In genomic region chr1:206734499-206735142, GRCh38 we compare ENCODE assay signal across 8 cellular contexts. TPM values are rescaled to one million over a fixed set of nuclear protein-coding genes. Genes with fewer than 3 reads are reported as not detected.
DNase-seq lines count a peak whose midpoint lies in the region; ATAC-seq, FAIRE-seq and TF ChIP-seq lines count a peak whose summit lies in the region.

No MANE protein-coding gene starts in this region.

- no peak overlapping the region for H2BK120ac ChIP-seq in H1 (replicated peaks; ENCODE audit: low read depth, low read length)

- TF ChIP-seq CTCF in activated CD8-positive, alpha-beta T cell treated with anti-CD3 and anti-CD28 coated beads for 36 hours (IDR thresholded peaks at IDR 0.05), result peak; percentile 93
- peak; percentile 66 to 87 (median 86) for TF ChIP-seq CTCF in H1 (IDR thresholded peaks at IDR 0.05; ENCODE audit: control extremely low read depth in 1 of 3, insufficient read depth in 1 of 3, low read depth in 1 of 3, low read length in 3 of 3)
- peak; percentile 83 for TF ChIP-seq CTCF in nephron progenitor cell (IDR thresholded peaks at IDR 0.05)
- peak; percentile 50 to 54 for TF ChIP-seq CTCF in tibial artery (IDR thresholded peaks at IDR 0.05)

- H3K79me2 ChIP-seq in H1 (ENCODE audit: control insufficient read depth in 1 of 2, insufficient read depth in 2 of 2, low read length in 2 of 2), result no peaks in the 10 kb centered on the region

- peaks cover 64% of the 10 kb centered on the region for H3K4me1 Mint-ChIP-seq in activated CD8-positive, alpha-beta T cell treated with anti-CD3 and anti-CD28 coated beads for 36 hours (ENCODE audit: low read depth)
- H3K4me1 Mint-ChIP-seq in nephron progenitor cell, result peaks cover 29% of the 10 kb centered on the region

- H3K56ac ChIP-seq in H1 (replicated peaks; ENCODE audit: insufficient read length, low read depth, low read length), result no peak overlapping the region

- 58% methylated on average over 9 of the region's 9 CpGs; no CpG with 5 or more reads in 1 of the 2 experiments for WGBS in H1 (ENCODE audit: extremely low coverage in 1 of 2, insufficient coverage in 1 of 2, insufficient read length in 1 of 2, insufficient replicate concordance in 2 of 2, low coverage in 1 of 2, low lambda C conversion rate in 2 of 2, missing lambda C conversion rate in 1 of 2), 2 experiments

- H3K27ac Mint-ChIP-seq in activated CD8-positive, alpha-beta T cell treated with anti-CD3 and anti-CD28 coated beads for 36 hours, result peak overlapping the region; percentile 22
- no peak overlapping the region for H3K27ac Mint-ChIP-seq in nephron progenitor cell

- H2BK20ac ChIP-seq in H1 (ENCODE audit: low read length), result no peak overlapping the region

- H4K91ac ChIP-seq in H1 (replicated peaks; ENCODE audit: insufficient read length, low read length), result no peak overlapping the region

- no peak overlapping the region for H2BK15ac ChIP-seq in H1 (ENCODE audit: low read length)

- H3K9ac ChIP-seq in H1 (replicated peaks in 1 of 4; ENCODE audit: extremely low read depth in 1 of 4, low read depth in 3 of 4, low read length in 3 of 4), result no peak overlapping the region

- H3K4me2 ChIP-seq in H1 (ENCODE audit: insufficient read depth in 1 of 2, low read depth in 2 of 2, low read length in 2 of 2), result no peak overlapping the region

- H3K23me2 ChIP-seq in H1 (ENCODE audit: low read depth, low read length), result no peaks in the 10 kb centered on the region

- H3K4ac ChIP-seq in H1 (replicated peaks; ENCODE audit: insufficient read length, low read depth, low read length), result no peak overlapping the region

- ATAC-seq in activated CD8-positive, alpha-beta T cell treated with anti-CD3 and anti-CD28 coated beads for 36 hours, result peak; percentile 48
- ATAC-seq in HG02763 (IDR thresholded peaks at IDR 0.05; ENCODE audit: unreplicated experiment), result no peak

- no peak for FAIRE-seq in H1 (lab: Jason Lieb, UNC)

- no peak overlapping the region for H2AFZ ChIP-seq in H1 (ENCODE audit: low read length)

- no peak overlapping the region for H2BK5ac ChIP-seq in H1 (ENCODE audit: low read depth, low read length)

- H3K79me1 ChIP-seq in H1 (ENCODE audit: low read depth, low read length), result no peaks in the 10 kb centered on the region; the same call in 1 of the 2 replicates

- no peak overlapping the region for H3K4me3 Mint-ChIP-seq in activated CD8-positive, alpha-beta T cell treated with anti-CD3 and anti-CD28 coated beads for 36 hours
- H3K4me3 Mint-ChIP-seq in nephron progenitor cell, result no peak overlapping the region

- no peak overlapping the region; the same call in 1 of the 2 replicates for H4K8ac ChIP-seq in H1 (ENCODE audit: extremely low read depth, insufficient read depth, low read length)

- peaks cover 15% of the 10 kb centered on the region for H3K36me3 Mint-ChIP-seq in activated CD8-positive, alpha-beta T cell treated with anti-CD3 and anti-CD28 coated beads for 36 hours (ENCODE audit: low read depth)
- H3K36me3 Mint-ChIP-seq in nephron progenitor cell (ENCODE audit: low read depth), result peaks cover 16% of the 10 kb centered on the region

- H3K18ac ChIP-seq in H1 (ENCODE audit: extremely low read depth, low read length), result no peak overlapping the region

- H3K14ac ChIP-seq in H1 (ENCODE audit: insufficient read length), result no peak overlapping the region

- no peak overlapping the region for H4K5ac ChIP-seq in H1 (ENCODE audit: insufficient read length, low read depth, low read length)

- no peak overlapping the region for H2BK12ac ChIP-seq in H1 (ENCODE audit: low read depth, low read length)

- POLR2A ChIA-PET in activated CD8-positive, alpha-beta T cell treated with anti-CD3 and anti-CD28 coated beads for 36 hours (lab: Charles Lee), result interaction anchor here (0.7 to 2.8 kb wide), 7 partner anchors 10 to 178 kb away, joined by 3 to 19 read pairs (median 4); no protein-coding TSS in a partner anchor
- POLR2A ChIA-PET in H1 (lab: Charles Lee; ENCODE audit: partially characterized antibody), result interaction anchor here (1.2 kb wide), 1 partner anchor 34 kb away, joined by 3 read pairs; no protein-coding TSS in a partner anchor

- TF ChIP-seq EP300 in H1 (IDR thresholded peaks at IDR 0.05; ENCODE audit: borderline replicate concordance in 1 of 2, low read depth in 2 of 2, low read length in 2 of 2), result no peak

- H3K27ac ChIP-seq in H1 (ENCODE audit: low read depth, low read length) (no peak overlapping the region), tibial artery (no peak overlapping the region)

- peak; percentile 80 to 84 for TF ChIP-seq RAD21 in H1 (IDR thresholded peaks at IDR 0.05 in 1 of 2, conservative IDR thresholded peaks at IDR 0.05 in 1 of 2; ENCODE audit: low read depth in 2 of 2, low read length in 2 of 2)

- no peak overlapping the region for H2AK5ac ChIP-seq in H1 (ENCODE audit: low read depth, low read length)

- H3K4me1 ChIP-seq in H1 (replicated peaks in 1 of 4; ENCODE audit: control insufficient read depth in 3 of 4, insufficient read depth in 4 of 4, low read length in 3 of 4), result peaks cover 0 to 3% (median 0%) of the 10 kb centered on the region in 4 experiments; a peak in 2 of 7 replicates
- H3K4me1 ChIP-seq in tibial artery, result peaks cover 0 to 13% (median 3%) of the 10 kb centered on the region in 4 donors

- intact Hi-C loops in activated CD8-positive, alpha-beta T cell treated with anti-CD3 and anti-CD28 coated beads for 36 hours (cut with micrococcal nuclease), result loop anchor here (5.0 kb wide), 2 partner anchors 53 to 178 kb away; no protein-coding TSS in a partner anchor
- intact Hi-C loops in tibial artery (cut with DNase I; ENCODE audit: low total_unique reads), result loop anchor here (10.0 kb wide), 1 partner anchor 180 kb away; no protein-coding TSS in a partner anchor

- DNase-seq in NCI-H2171 treated with DMSO at 0.1 percent for 48 hours (lab: John Stamatoyannopoulos, UW), result peak; percentile 7
- DNase-seq in NCI-H2171 (lab: John Stamatoyannopoulos, UW), result no peak
- DNase-seq in NCI-H2227 (lab: John Stamatoyannopoulos, UW; ENCODE audit: unreplicated experiment), result peak; percentile 33
- DNase-seq in activated CD8-positive, alpha-beta T cell treated with anti-CD3 and anti-CD28 coated beads for 36 hours, result peak; percentile 80
- DNase-seq in H1 (ENCODE audit: low read depth in 1 of 2, low spot score in 2 of 2), result peak in 1 of 2 experiments; percentile 94
- DNase-seq in nephron progenitor cell, result peak; percentile 84
- no peak for DNase-seq in tibial artery

- H3K9me3 ChIP-seq in H1 (ENCODE audit: insufficient read depth in 2 of 2, low read depth in 1 of 2, low read length in 1 of 2) (no peaks in the 10 kb centered on the region), tibial artery (no peaks in the 10 kb centered on the region)

- no peaks in the 10 kb centered on the region for H3K9me3 Mint-ChIP-seq in activated CD8-positive, alpha-beta T cell treated with anti-CD3 and anti-CD28 coated beads for 36 hours
- H3K9me3 Mint-ChIP-seq in nephron progenitor cell, result no peaks in the 10 kb centered on the region

- H3K36me3 ChIP-seq in H1 (ENCODE audit: control insufficient read depth in 2 of 4, insufficient read depth in 4 of 4, low read length in 3 of 4) (peaks cover under 1 to 18% (median 4%) of the 10 kb centered on the region in 4 experiments; a peak in 4 of 8 replicates), tibial artery (peaks cover 46 to 73% (median 61%) of the 10 kb centered on the region in 3 donors)

- CTCF ChIA-PET in activated CD8-positive, alpha-beta T cell treated with anti-CD3 and anti-CD28 coated beads for 36 hours (lab: Charles Lee), result interaction anchor here (0.6 to 17.0 kb wide), 64 partner anchors 9 to 341 kb away, joined by 3 to 628 read pairs (median 6); partner anchors contain the start of genes DYRK3, EIF2D, FCMR and IKBKE
- CTCF ChIA-PET in H1 (lab: Charles Lee; ENCODE audit: partially characterized antibody), result interaction anchor here (0.6 to 8.0 kb wide), 90 partner anchors 10 to 299 kb away, joined by 3 to 81 read pairs (median 4); partner anchors contain the start of genes DYRK3, FCAMR, FCMR and IL10

- peaks cover 2 to 5% of the 10 kb centered on the region in 2 experiments for H4K20me1 ChIP-seq in H1 (replicated peaks in 1 of 2; ENCODE audit: control insufficient read depth in 1 of 2, insufficient read depth in 2 of 2, low read length in 2 of 2)

- TF ChIP-seq POLR2A in H1 (IDR thresholded peaks at IDR 0.05; ENCODE audit: control extremely low read depth in 1 of 2, low read depth in 2 of 2, low read length in 2 of 2), result no peak

- H3K4me3 ChIP-seq in H1 (ENCODE audit: extremely low read depth in 1 of 4, insufficient read depth in 2 of 4, low read depth in 3 of 4, low read length in 4 of 4) (no peak overlapping the region), tibial artery (no peak overlapping the region)

- H3K27me3 ChIP-seq in H1 (replicated peaks in 1 of 4; ENCODE audit: control insufficient read depth in 3 of 4, extremely low read depth in 1 of 4, insufficient read depth in 3 of 4, low read length in 3 of 4), result no peaks in the 10 kb centered on the region
- H3K27me3 ChIP-seq in tibial artery, result no peaks in the 10 kb centered on the region

- no peak overlapping the region for H3K23ac ChIP-seq in H1 (ENCODE audit: insufficient read length)

- no peaks in the 10 kb centered on the region for H3K27me3 Mint-ChIP-seq in activated CD8-positive, alpha-beta T cell treated with anti-CD3 and anti-CD28 coated beads for 36 hours
- peaks cover 7% of the 10 kb centered on the region for H3K27me3 Mint-ChIP-seq in nephron progenitor cell (ENCODE audit: low read depth, poor library complexity)

RNA-seq across cellular contexts. Expression of gene IL19, which starts 36.0 kb away (rescaled TPM):
- not detected for total RNA-seq in activated CD8-positive, alpha-beta T cell treated with anti-CD3 and anti-CD28 coated beads for 36 hours
- total RNA-seq in H1 (2021; fragmentation: NEBNext Ultra II Directional; extraction: Animal tissue kit (Norgen Biotek cat#: 25700)), result not detected in 2 replicates
- polyA plus RNA-seq in H1 (2011; rRNA removed), result not detected in 2 replicates
- not detected for polyA plus RNA-seq in H1 (2011; cell fraction: cytosol; rRNA removed)
- polyA plus RNA-seq in H1 (2011; cell fraction: nucleus; rRNA removed), result not detected
- polyA plus RNA-seq in H1 (2012, experiment 1 of 2), result not detected in 4 replicates
- polyA plus RNA-seq in H1 (2012, experiment 2 of 2), result not detected
- polyA plus RNA-seq in H1 (2013, experiment 1 of 2), result not detected
- not detected for polyA plus RNA-seq in H1 (2013, experiment 2 of 2)
- not detected in 2 replicates for polyA minus RNA-seq in H1 (2011; rRNA and poly(A)+ RNA removed)
- not detected for polyA minus RNA-seq in H1 (2011; cell fraction: cytosol; rRNA and poly(A)+ RNA removed)
- not detected for polyA minus RNA-seq in H1 (2011; cell fraction: nucleus; rRNA and poly(A)+ RNA removed)

RNA-seq across cellular contexts. Expression of gene IL10, which starts 37.7 kb away (rescaled TPM):
- under 1 TPM in 1 of 2 experiments, not detected in 1; 0.32 TPM for total RNA-seq in activated CD8-positive, alpha-beta T cell treated with anti-CD3 and anti-CD28 coated beads for 36 hours
- not detected in 2 replicates for total RNA-seq in H1 (2021; fragmentation: NEBNext Ultra II Directional; extraction: Animal tissue kit (Norgen Biotek cat#: 25700))
- polyA plus RNA-seq in H1 (2011; rRNA removed), result not detected in 2 replicates
- not detected for polyA plus RNA-seq in H1 (2011; cell fraction: cytosol; rRNA removed)
- polyA plus RNA-seq in H1 (2011; cell fraction: nucleus; rRNA removed), result not detected
- not detected in 4 replicates for polyA plus RNA-seq in H1 (2012, experiment 1 of 2)
- not detected for polyA plus RNA-seq in H1 (2012, experiment 2 of 2)
- not detected for polyA plus RNA-seq in H1 (2013, experiment 1 of 2)
- not detected for polyA plus RNA-seq in H1 (2013, experiment 2 of 2)
- not detected in 2 replicates for polyA minus RNA-seq in H1 (2011; rRNA and poly(A)+ RNA removed)
- not detected for polyA minus RNA-seq in H1 (2011; cell fraction: cytosol; rRNA and poly(A)+ RNA removed)
- polyA minus RNA-seq in H1 (2011; cell fraction: nucleus; rRNA and poly(A)+ RNA removed), result not detected

RNA-seq across cellular contexts. Expression of gene MAPKAPK2, which starts 49.9 kb away (rescaled TPM):
- total RNA-seq in activated CD8-positive, alpha-beta T cell treated with anti-CD3 and anti-CD28 coated beads for 36 hours, result 10 to 100 TPM; 50.4 to 51.4 TPM
- total RNA-seq in H1 (2021; fragmentation: NEBNext Ultra II Directional; extraction: Animal tissue kit (Norgen Biotek cat#: 25700)), result 44.9 and 46.6 TPM in 2 replicates
- polyA plus RNA-seq in H1 (2011; rRNA removed), result 27.5 and 36.9 TPM in 2 replicates
- 30.4 TPM for polyA plus RNA-seq in H1 (2011; cell fraction: cytosol; rRNA removed)
- polyA plus RNA-seq in H1 (2011; cell fraction: nucleus; rRNA removed), result 67.8 TPM
- polyA plus RNA-seq in H1 (2012, experiment 1 of 2), result 30.0 to 35.6 TPM (median 34.3 TPM) in 4 replicates
- 38.6 TPM for polyA plus RNA-seq in H1 (2012, experiment 2 of 2)
- polyA plus RNA-seq in H1 (2013, experiment 1 of 2), result 21.7 TPM
- 21.8 TPM for polyA plus RNA-seq in H1 (2013, experiment 2 of 2)
- 31.9 and 42.5 TPM in 2 replicates for polyA minus RNA-seq in H1 (2011; rRNA and poly(A)+ RNA removed)
- 20.1 TPM for polyA minus RNA-seq in H1 (2011; cell fraction: cytosol; rRNA and poly(A)+ RNA removed)
- 19.0 TPM for polyA minus RNA-seq in H1 (2011; cell fraction: nucleus; rRNA and poly(A)+ RNA removed)

Comparison
In these comparisons a context has a peak if more than half of its experiments do, and no peak if none do; other contexts are left out.
1. DNase-seq: peak in NCI-H2171 treated with DMSO at 0.1 percent for 48 hours (single experiment), NCI-H2227 (single experiment), activated CD8-positive, alpha-beta T cell treated with anti-CD3 and anti-CD28 coated beads for 36 hours (single experiment) and nephron progenitor cell (single experiment); none in NCI-H2171 (single experiment) and tibial artery (0 of 2).
2. Peak in every context shown above with its lines, with median percentiles within 50 percentile points of each other: CTCF ChIP-seq.